In the genomic region with DNA sequence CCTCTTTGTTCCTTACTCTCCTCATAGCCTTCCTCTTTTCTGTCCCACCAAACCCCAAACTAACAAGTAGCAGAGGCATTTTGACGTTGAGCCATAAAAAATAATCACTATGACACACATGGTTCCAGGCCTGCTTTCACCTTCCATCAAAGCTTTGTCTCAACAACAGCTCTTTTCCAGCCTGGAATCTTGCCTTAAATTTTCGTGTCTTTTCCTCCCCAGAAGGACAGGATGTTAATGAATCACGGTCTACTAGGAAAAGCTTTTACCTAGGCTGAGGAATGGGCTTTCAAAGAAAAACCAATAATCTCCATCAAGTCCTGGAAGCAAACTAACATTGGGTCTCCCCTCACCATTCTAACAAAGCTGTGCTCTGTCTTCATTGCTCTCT, we compare ENCODE assay signal across 8 cellular contexts.
A peak's percentile ranks its signal among the peaks of the same experiment; 100 is the strongest.
DNase-seq lines count a peak whose midpoint lies in the region; ATAC-seq, FAIRE-seq and TF ChIP-seq lines count a peak whose summit lies in the region.
"Had no signal": no experiment of that assay in that cellular context is flagged by ENCODE, and none has a peak within 500 bp of the region (broad histone marks: within the 10 kb centered on the region; RNA-seq: fewer than 3 reads in every experiment).

No MANE protein-coding gene starts in this region.

- no peak for DNase-seq in activated naive CD8-positive, alpha-beta T cell treated with anti-CD3 and anti-CD28 coated beads for 36 hours
- DNase-seq in keratinocyte (ENCODE audit: low read depth, low spot score) (no peak), stomach (no peak), HCEC 1CT (no peak), epidermal melanocyte (ENCODE audit: insufficient read length, low spot score) (no peak)
- DNase-seq: NCI-H2171 had no signal

- TF ChIP-seq CTCF in keratinocyte (optimal IDR thresholded peaks at IDR 0.05 in 1 of 3, IDR thresholded peaks at IDR 0.05 in 1 of 3, conservative IDR thresholded peaks at IDR 0.05 in 1 of 3; ENCODE audit: extremely low read depth in 1 of 3, insufficient read depth in 2 of 3, low read length in 3 of 3) (no peak), stomach (IDR thresholded peaks at IDR 0.05) (no peak)

- 39 to 59% (median 56%) methylated on average over 3 of the region's 3 CpGs for WGBS in stomach, 5 donors

- no peak for TF ChIP-seq EP300 in stomach (IDR thresholded peaks at IDR 0.05)

- no peak for FAIRE-seq in keratinocyte (lab: Jason Lieb, UNC)

- peaks cover 5% of the 10 kb centered on the region for H3K9me3 Mint-ChIP-seq in activated naive CD8-positive, alpha-beta T cell treated with anti-CD3 and anti-CD28 coated beads for 36 hours

- dilution Hi-C loops in keratinocyte (cut with MboI; ENCODE audit: extremely low pct_ligation_motif_present, low sequenced_read_pairs): no loop called here

- H3K4me3 ChIP-seq in keratinocyte (ENCODE audit: control insufficient read depth in 2 of 3, extremely low read depth in 1 of 3, insufficient read depth in 2 of 3, low read depth in 1 of 3, low read length in 3 of 3): no peak overlapping the region
- H3K4me3 ChIP-seq in stomach: no peak overlapping the region

- peak overlapping the region; percentile 54 for H3K27ac ChIP-seq in KOPT-K1 (ENCODE audit: low read depth, low read length, poor library complexity, severe bottlenecking)
- no peak overlapping the region for H3K27ac ChIP-seq in keratinocyte (ENCODE audit: control insufficient read depth, insufficient read depth, low read length)
- H3K27ac ChIP-seq in stomach: peak overlapping the region in 4 of 5 donors; percentile 55 to 69 (median 60)

- H3K4me1 ChIP-seq in keratinocyte (ENCODE audit: control insufficient read depth, extremely low read depth, insufficient read depth, low read length) (peaks cover 27% of the 10 kb centered on the region), stomach (peaks cover 0 to 44% (median 18%) of the 10 kb centered on the region in 4 donors)

- intact Hi-C loops in stomach (cut with DNase I; ENCODE audit: low total_unique reads): no loop called here

- H3K79me2 ChIP-seq in keratinocyte (ENCODE audit: control insufficient read depth, insufficient read depth, low read length): no peaks in the 10 kb centered on the region

- H3K36me3 Mint-ChIP-seq in activated naive CD8-positive, alpha-beta T cell treated with anti-CD3 and anti-CD28 coated beads for 36 hours: peaks cover 2% of the 10 kb centered on the region

- no peak overlapping the region for H3K9ac ChIP-seq in keratinocyte (ENCODE audit: control insufficient read depth, extremely low read depth, insufficient read depth, low read length)

- H4K20me1 ChIP-seq in keratinocyte (ENCODE audit: control insufficient read depth, extremely low read depth, insufficient read depth, low read length): no peaks in the 10 kb centered on the region

- peak overlapping the region; percentile 84 for H2AFZ ChIP-seq in keratinocyte (ENCODE audit: control insufficient read depth, low read length)

- no peak for ATAC-seq in GM19328 (IDR thresholded peaks at IDR 0.05; ENCODE audit: unreplicated experiment)

- no peak for TF ChIP-seq POLR2A in stomach (IDR thresholded peaks at IDR 0.05)

- H3K27me3 ChIP-seq in keratinocyte (ENCODE audit: control insufficient read depth, extremely low read depth, insufficient read depth, low read length) (no peaks in the 10 kb centered on the region), stomach (no peaks in the 10 kb centered on the region)

- no peaks in the 10 kb centered on the region for H3K27me3 Mint-ChIP-seq in activated naive CD8-positive, alpha-beta T cell treated with anti-CD3 and anti-CD28 coated beads for 36 hours

- no peak overlapping the region for H3K4me3 Mint-ChIP-seq in activated naive CD8-positive, alpha-beta T cell treated with anti-CD3 and anti-CD28 coated beads for 36 hours

- H3K36me3 ChIP-seq in KOPT-K1 (ENCODE audit: insufficient read depth, low read length) (no peaks in the 10 kb centered on the region), keratinocyte (ENCODE audit: control insufficient read depth in 2 of 2, extremely low read depth in 1 of 2, insufficient read depth in 2 of 2, low read length in 2 of 2) (no peaks in the 10 kb centered on the region), stomach (no peaks in the 10 kb centered on the region)

- no peaks in the 10 kb centered on the region for H3K9me3 ChIP-seq in KOPT-K1 (ENCODE audit: insufficient read depth, low read length, poor library complexity, severe bottlenecking)
- H3K9me3 ChIP-seq in keratinocyte (ENCODE audit: control insufficient read depth, low read depth, low read length): no peaks in the 10 kb centered on the region
- no peaks in the 10 kb centered on the region for H3K9me3 ChIP-seq in stomach

- H3K4me2 ChIP-seq in keratinocyte (ENCODE audit: control insufficient read depth, extremely low read depth, insufficient read depth, low read depth, low read length): no peak overlapping the region

- H3K9me1 ChIP-seq in keratinocyte (ENCODE audit: control insufficient read depth, extremely low read depth, insufficient read depth, low read length): no peaks in the 10 kb centered on the region

- peak overlapping the region; percentile 44 for H3K27ac Mint-ChIP-seq in activated naive CD8-positive, alpha-beta T cell treated with anti-CD3 and anti-CD28 coated beads for 36 hours

- H3K4me1 Mint-ChIP-seq in activated naive CD8-positive, alpha-beta T cell treated with anti-CD3 and anti-CD28 coated beads for 36 hours: peaks cover 23% of the 10 kb centered on the region
